ENCODE assay signal across 1 cellular context in genomic region chr5:79754865-79755555, GRCh38.
TF ChIP-seq lines count a peak whose summit lies in the region.

No MANE protein-coding gene starts in this region.

TF ChIP-seq in HepG2, 621 proteins besides CTCF, POLR2A, EP300 and RAD21 (continued from another document and continues in another):
- peak; percentile 89; the same call in 1 of the 2 replicates for TF ChIP-seq AHDC1 (CRISPR knock-in tag; IDR thresholded peaks at IDR 0.05; ENCODE audit: borderline replicate concordance)
- no peak for TF ChIP-seq BHLHE40 (IDR thresholded peaks at IDR 0.05; ENCODE audit: low read length)
- peak; percentile 55; the same call in 1 of the 2 replicates for TF ChIP-seq CHD4 (IDR thresholded peaks at IDR 0.05; ENCODE audit: borderline replicate concordance, low read length)
- TF ChIP-seq, protein P1, sequence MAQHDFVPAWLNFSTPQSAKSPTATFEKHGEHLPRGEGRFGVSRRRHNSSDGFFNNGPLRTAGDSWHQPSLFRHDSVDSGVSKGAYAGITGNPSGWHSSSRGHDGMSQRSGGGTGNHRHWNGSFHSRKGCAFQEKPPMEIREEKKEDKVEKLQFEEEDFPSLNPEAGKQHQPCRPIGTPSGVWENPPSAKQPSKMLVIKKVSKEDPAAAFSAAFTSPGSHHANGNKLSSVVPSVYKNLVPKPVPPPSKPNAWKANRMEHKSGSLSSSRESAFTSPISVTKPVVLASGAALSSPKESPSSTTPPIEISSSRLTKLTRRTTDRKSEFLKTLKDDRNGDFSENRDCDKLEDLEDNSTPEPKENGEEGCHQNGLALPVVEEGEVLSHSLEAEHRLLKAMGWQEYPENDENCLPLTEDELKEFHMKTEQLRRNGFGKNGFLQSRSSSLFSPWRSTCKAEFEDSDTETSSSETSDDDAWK (CRISPR knock-in tag; IDR thresholded peaks at IDR 0.05): no peak
- TF ChIP-seq TEAD3 (CRISPR knock-in tag; optimal IDR thresholded peaks at IDR 0.05; ENCODE audit: borderline replicate concordance): peak; percentile 58
- TF ChIP-seq RXRB (CRISPR knock-in tag; IDR thresholded peaks at IDR 0.05; ENCODE audit: borderline replicate concordance): 0 out of 2 replicates have a peak, but pooled peaks have one; percentile 24
- no peak for TF ChIP-seq ZFYVE20 (CRISPR knock-in tag; IDR thresholded peaks at IDR 0.05; ENCODE audit: borderline replicate concordance, low read depth)
- TF ChIP-seq GATAD2A (CRISPR knock-in tag; IDR thresholded peaks at IDR 0.05): peak; percentile 62
- no peak for TF ChIP-seq ATRX (CRISPR knock-in tag; IDR thresholded peaks at IDR 0.05; ENCODE audit: borderline replicate concordance)
- peak; percentile 41; the same call in 1 of the 2 replicates for TF ChIP-seq ISL2 (CRISPR knock-in tag; IDR thresholded peaks at IDR 0.05)
- no peak for TF ChIP-seq ARNT2 (CRISPR knock-in tag; IDR thresholded peaks at IDR 0.05; ENCODE audit: low read depth)
- TF ChIP-seq HOMEZ (CRISPR knock-in tag; IDR thresholded peaks at IDR 0.05; ENCODE audit: low read depth): peak; percentile 91; the same call in 1 of the 2 replicates
- TF ChIP-seq HOXA3 (CRISPR knock-in tag; IDR thresholded peaks at IDR 0.05): 0 out of 2 replicates have a peak, but pooled peaks have one; percentile 48
- peak; percentile 79; the same call in 1 of the 2 replicates for TF ChIP-seq SOX5 (CRISPR knock-in tag; IDR thresholded peaks at IDR 0.05; ENCODE audit: borderline replicate concordance)
- TF ChIP-seq, protein P2, sequence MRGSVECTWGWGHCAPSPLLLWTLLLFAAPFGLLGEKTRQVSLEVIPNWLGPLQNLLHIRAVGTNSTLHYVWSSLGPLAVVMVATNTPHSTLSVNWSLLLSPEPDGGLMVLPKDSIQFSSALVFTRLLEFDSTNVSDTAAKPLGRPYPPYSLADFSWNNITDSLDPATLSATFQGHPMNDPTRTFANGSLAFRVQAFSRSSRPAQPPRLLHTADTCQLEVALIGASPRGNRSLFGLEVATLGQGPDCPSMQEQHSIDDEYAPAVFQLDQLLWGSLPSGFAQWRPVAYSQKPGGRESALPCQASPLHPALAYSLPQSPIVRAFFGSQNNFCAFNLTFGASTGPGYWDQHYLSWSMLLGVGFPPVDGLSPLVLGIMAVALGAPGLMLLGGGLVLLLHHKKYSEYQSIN (CRISPR knock-in tag; IDR thresholded peaks at IDR 0.05; ENCODE audit: borderline replicate concordance): no peak
- no peak for TF ChIP-seq CBX5 (CRISPR knock-in tag; IDR thresholded peaks at IDR 0.05; ENCODE audit: borderline replicate concordance)
- no peak for TF ChIP-seq ZNF660 (CRISPR knock-in tag; IDR thresholded peaks at IDR 0.05; ENCODE audit: borderline replicate concordance, low read depth)
- TF ChIP-seq ZNF670 (CRISPR knock-in tag; IDR thresholded peaks at IDR 0.05; ENCODE audit: borderline replicate concordance): peak; percentile 44; the same call in 1 of the 2 replicates
- no peak for TF ChIP-seq ZNF615 (CRISPR knock-in tag; IDR thresholded peaks at IDR 0.05; ENCODE audit: borderline replicate concordance)
- TF ChIP-seq ZNF17 (CRISPR knock-in tag; IDR thresholded peaks at IDR 0.05): no peak
- TF ChIP-seq ZNF687 (CRISPR knock-in tag; IDR thresholded peaks at IDR 0.05): no peak
- TF ChIP-seq ASH2L (IDR thresholded peaks at IDR 0.05; ENCODE audit: insufficient read length, low read depth, low read length): peak; percentile 77
- TF ChIP-seq, protein P3, sequence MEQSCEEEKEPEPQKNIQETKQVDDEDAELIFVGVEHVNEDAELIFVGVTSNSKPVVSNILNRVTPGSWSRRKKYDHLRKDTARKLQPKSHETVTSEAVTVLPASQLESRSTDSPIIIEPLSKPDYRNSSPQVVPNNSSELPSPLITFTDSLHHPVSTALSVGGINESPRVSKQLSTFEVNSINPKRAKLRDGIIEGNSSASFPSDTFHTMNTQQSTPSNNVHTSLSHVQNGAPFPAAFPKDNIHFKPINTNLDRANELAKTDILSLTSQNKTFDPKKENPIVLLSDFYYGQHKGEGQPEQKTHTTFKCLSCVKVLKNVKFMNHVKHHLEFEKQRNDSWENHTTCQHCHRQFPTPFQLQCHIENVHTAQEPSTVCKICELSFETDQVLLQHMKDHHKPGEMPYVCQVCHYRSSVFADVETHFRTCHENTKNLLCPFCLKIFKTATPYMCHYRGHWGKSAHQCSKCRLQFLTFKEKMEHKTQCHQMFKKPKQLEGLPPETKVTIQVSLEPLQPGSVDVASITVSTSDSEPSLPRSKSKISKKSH (CRISPR knock-in tag; IDR thresholded peaks at IDR 0.05; ENCODE audit: borderline replicate concordance): no peak
- TF ChIP-seq SP140L (CRISPR knock-in tag; IDR thresholded peaks at IDR 0.05; ENCODE audit: borderline replicate concordance): no peak
- TF ChIP-seq DNMT1 (CRISPR knock-in tag; IDR thresholded peaks at IDR 0.05): no peak
- peak; percentile 83; the same call in 1 of the 2 replicates for TF ChIP-seq LCORL (IDR thresholded peaks at IDR 0.05)
- TF ChIP-seq LCORL (CRISPR knock-in tag; IDR thresholded peaks at IDR 0.05): peak; percentile 91
- TF ChIP-seq ZNF775 (CRISPR knock-in tag; IDR thresholded peaks at IDR 0.05; ENCODE audit: borderline replicate concordance): no peak
- TF ChIP-seq, protein P4, sequence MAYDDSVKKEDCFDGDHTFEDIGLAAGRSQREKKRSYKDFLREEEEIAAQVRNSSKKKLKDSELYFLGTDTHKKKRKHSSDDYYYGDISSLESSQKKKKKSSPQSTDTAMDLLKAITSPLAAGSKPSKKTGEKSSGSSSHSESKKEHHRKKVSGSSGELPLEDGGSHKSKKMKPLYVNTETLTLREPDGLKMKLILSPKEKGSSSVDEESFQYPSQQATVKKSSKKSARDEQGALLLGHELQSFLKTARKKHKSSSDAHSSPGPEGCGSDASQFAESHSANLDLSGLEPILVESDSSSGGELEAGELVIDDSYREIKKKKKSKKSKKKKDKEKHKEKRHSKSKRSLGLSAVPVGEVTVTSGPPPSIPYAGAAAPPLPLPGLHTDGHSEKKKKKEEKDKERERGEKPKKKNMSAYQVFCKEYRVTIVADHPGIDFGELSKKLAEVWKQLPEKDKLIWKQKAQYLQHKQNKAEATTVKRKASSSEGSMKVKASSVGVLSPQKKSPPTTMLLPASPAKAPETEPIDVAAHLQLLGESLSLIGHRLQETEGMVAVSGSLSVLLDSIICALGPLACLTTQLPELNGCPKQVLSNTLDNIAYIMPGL (CRISPR knock-in tag; IDR thresholded peaks at IDR 0.05; ENCODE audit: borderline replicate concordance in 1 of 2, low read depth in 1 of 2): no peak
- no peak for TF ChIP-seq ZNF234 (CRISPR knock-in tag; conservative IDR thresholded peaks at IDR 0.05)
- peak; percentile 41; the same call in 1 of the 2 replicates for TF ChIP-seq ZNF501 (CRISPR knock-in tag; IDR thresholded peaks at IDR 0.05)
- no peak for TF ChIP-seq SCMH1 (CRISPR knock-in tag; IDR thresholded peaks at IDR 0.05; ENCODE audit: borderline replicate concordance)
- no peak for TF ChIP-seq ZNF468 (CRISPR knock-in tag; IDR thresholded peaks at IDR 0.05)
- TF ChIP-seq ZNF383 (CRISPR knock-in tag; IDR thresholded peaks at IDR 0.05; ENCODE audit: borderline replicate concordance): no peak
- TF ChIP-seq ATF4 (CRISPR knock-in tag; IDR thresholded peaks at IDR 0.05): peak in 1 of 2 experiments; percentile 83; a peak in 2 of 4 replicates
- no peak for TF ChIP-seq ELF1 (CRISPR knock-in tag; IDR thresholded peaks at IDR 0.05)
- no peak for TF ChIP-seq ZNF720 (CRISPR knock-in tag; IDR thresholded peaks at IDR 0.05)
- TF ChIP-seq ZNF296 (CRISPR knock-in tag; conservative IDR thresholded peaks at IDR 0.05): no peak
